In the genomic region with DNA sequence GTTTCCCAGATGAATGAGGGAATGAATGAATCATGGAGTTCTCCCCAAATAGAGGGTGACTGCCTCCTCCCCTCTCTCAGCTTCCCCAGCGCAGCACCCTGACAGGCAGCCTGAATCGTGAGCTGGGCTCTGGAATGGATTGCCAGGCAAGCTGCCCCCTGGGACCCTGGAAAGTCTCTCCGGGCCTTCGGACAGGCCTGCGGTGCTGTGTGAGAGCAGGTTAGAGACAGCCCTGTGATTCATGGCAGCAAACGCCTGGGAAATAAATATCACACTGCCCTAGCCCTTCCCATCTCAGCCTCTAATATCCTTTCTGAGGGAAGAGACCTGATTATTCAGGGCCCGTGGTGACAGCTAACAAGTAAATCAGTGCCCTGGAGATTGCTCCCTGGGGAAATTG, we compare ENCODE assay signal across 26 cellular contexts.
"Had no signal": no experiment of that assay in that cellular context is flagged by ENCODE, and none has a peak within 500 bp of the region (broad histone marks: within the 10 kb centered on the region; RNA-seq: fewer than 3 reads in every experiment).

No MANE protein-coding gene starts in this region.

- H3K36me3 ChIP-seq: lower lobe of right lung, transverse colon, WERI-Rb-1 had no signal

- ATAC-seq: left lobe of liver; lower lobe of right lung; mucosa of descending colon; sciatic nerve; stimulated activated naive B cell treated with anti-CD40 and anti-IgM and Interleukin-4, amounts not matched to agents 10 μg/mL and 1 μg/mL and 100 μg/mL, for 72 hours had no signal

- H3K27ac ChIP-seq: hepatocyte, lower lobe of right lung, transverse colon, WERI-Rb-1 had no signal

- H3K9me3 Mint-ChIP-seq: activated naive CD4-positive, alpha-beta T cell treated with anti-CD3 and anti-CD28 coated beads, Interleukin-2, amount 50 U/mL, for 24 hours; dendritic cell treated with granulocyte-macrophage colony-stimulating factor and Interleukin-4, amounts not matched to agents 40 ng/mL and 50 ng/mL, for 4 days; immature natural killer cell; stimulated activated naive B cell treated with anti-CD40 and anti-IgM and Interleukin-4, amounts not matched to agents 10 μg/mL and 1 μg/mL and 100 μg/mL, for 72 hours had no signal

- H3K36me3 Mint-ChIP-seq: activated naive CD4-positive, alpha-beta T cell treated with anti-CD3 and anti-CD28 coated beads, Interleukin-2, amount 50 U/mL, for 24 hours; brain; immature natural killer cell; stimulated activated naive B cell treated with anti-CD40 and anti-IgM and Interleukin-4, amounts not matched to agents 10 μg/mL and 1 μg/mL and 100 μg/mL, for 72 hours had no signal

- H3K9me3 ChIP-seq: lower lobe of right lung, mucosa of descending colon, transverse colon had no signal

- H3K4me1 Mint-ChIP-seq: activated naive CD4-positive, alpha-beta T cell treated with anti-CD3 and anti-CD28 coated beads, Interleukin-2, amount 50 U/mL, for 24 hours; immature natural killer cell had no signal

- H3K4me3 Mint-ChIP-seq: activated naive CD4-positive, alpha-beta T cell treated with anti-CD3 and anti-CD28 coated beads, Interleukin-2, amount 50 U/mL, for 24 hours; brain; dendritic cell treated with granulocyte-macrophage colony-stimulating factor and Interleukin-4, amounts not matched to agents 40 ng/mL and 50 ng/mL, for 4 days; immature natural killer cell; stimulated activated naive B cell treated with anti-CD40 and anti-IgM and Interleukin-4, amounts not matched to agents 10 μg/mL and 1 μg/mL and 100 μg/mL, for 72 hours had no signal

- H3K4me3 ChIP-seq: hepatocyte, lower lobe of right lung, mucosa of descending colon, smooth muscle cell, transverse colon had no signal

- H3K27ac Mint-ChIP-seq: activated naive CD4-positive, alpha-beta T cell treated with anti-CD3 and anti-CD28 coated beads, Interleukin-2, amount 50 U/mL, for 24 hours; dendritic cell treated with granulocyte-macrophage colony-stimulating factor and Interleukin-4, amounts not matched to agents 40 ng/mL and 50 ng/mL, for 4 days; immature natural killer cell; stimulated activated naive B cell treated with anti-CD40 and anti-IgM and Interleukin-4, amounts not matched to agents 10 μg/mL and 1 μg/mL and 100 μg/mL, for 72 hours had no signal

- DNase-seq: activated CD4-positive, alpha-beta T cell treated with anti-CD3 and anti-CD28 coated beads, Interleukin-2, amount 50 U/mL, for 1 hour; activated CD4-positive, CD25-positive, alpha-beta regulatory T cell treated with anti-CD3 and anti-CD28 coated beads, Interleukin-2, amount 50 U/mL, for 72 hours; activated gamma-delta T cell treated with Interleukin-2 at 50 U/mL for 16 hours; activated T-cell treated with anti-CD3 and anti-CD28 coated beads, Interleukin-2, amount 50 U/mL, for 1 hour; aorta; effector CD8-positive, alpha-beta T cell; erythroblast; foreskin melanocyte; immature natural killer cell; lower lobe of right lung; mesendoderm; mucosa of descending colon; occipital lobe; posterior cingulate gyrus; stimulated activated CD4-positive, alpha-beta T cell treated with anti-CD3 and anti-CD28 coated beads, Interleukin-15, amount 100 ng/mL, for 24 hours; stimulated activated CD8-positive, alpha-beta memory T cell treated with anti-CD3 and anti-CD28 coated beads, Interleukin-4, amount 100 ng/mL, for 48 hours; stimulated activated naive B cell treated with anti-CD40 and anti-IgM and Interleukin-4, amounts not matched to agents 10 μg/mL and 1 μg/mL and 100 μg/mL, for 72 hours; transverse colon; WERI-Rb-1 had no signal

- H3K4me1 ChIP-seq: lower lobe of right lung, transverse colon had no signal

- H3K27me3 ChIP-seq: hepatocyte had no signal
